1 cellular context compared by ENCODE assay signal in genomic region chr3:10224794-10225660, GRCh38.
TF ChIP-seq lines count a peak whose summit lies in the region.

No MANE protein-coding gene starts in this region.

TF ChIP-seq in GM23338, 12 proteins besides CTCF, POLR2A, EP300 and RAD21 (continued from another document):
- TF ChIP-seq, protein P1, sequence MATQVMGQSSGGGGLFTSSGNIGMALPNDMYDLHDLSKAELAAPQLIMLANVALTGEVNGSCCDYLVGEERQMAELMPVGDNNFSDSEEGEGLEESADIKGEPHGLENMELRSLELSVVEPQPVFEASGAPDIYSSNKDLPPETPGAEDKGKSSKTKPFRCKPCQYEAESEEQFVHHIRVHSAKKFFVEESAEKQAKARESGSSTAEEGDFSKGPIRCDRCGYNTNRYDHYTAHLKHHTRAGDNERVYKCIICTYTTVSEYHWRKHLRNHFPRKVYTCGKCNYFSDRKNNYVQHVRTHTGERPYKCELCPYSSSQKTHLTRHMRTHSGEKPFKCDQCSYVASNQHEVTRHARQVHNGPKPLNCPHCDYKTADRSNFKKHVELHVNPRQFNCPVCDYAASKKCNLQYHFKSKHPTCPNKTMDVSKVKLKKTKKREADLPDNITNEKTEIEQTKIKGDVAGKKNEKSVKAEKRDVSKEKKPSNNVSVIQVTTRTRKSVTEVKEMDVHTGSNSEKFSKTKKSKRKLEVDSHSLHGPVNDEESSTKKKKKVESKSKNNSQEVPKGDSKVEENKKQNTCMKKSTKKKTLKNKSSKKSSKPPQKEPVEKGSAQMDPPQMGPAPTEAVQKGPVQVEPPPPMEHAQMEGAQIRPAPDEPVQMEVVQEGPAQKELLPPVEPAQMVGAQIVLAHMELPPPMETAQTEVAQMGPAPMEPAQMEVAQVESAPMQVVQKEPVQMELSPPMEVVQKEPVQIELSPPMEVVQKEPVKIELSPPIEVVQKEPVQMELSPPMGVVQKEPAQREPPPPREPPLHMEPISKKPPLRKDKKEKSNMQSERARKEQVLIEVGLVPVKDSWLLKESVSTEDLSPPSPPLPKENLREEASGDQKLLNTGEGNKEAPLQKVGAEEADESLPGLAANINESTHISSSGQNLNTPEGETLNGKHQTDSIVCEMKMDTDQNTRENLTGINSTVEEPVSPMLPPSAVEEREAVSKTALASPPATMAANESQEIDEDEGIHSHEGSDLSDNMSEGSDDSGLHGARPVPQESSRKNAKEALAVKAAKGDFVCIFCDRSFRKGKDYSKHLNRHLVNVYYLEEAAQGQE (IDR thresholded peaks at IDR 0.05; ENCODE audit: unreplicated experiment) = no peak
- TF ChIP-seq ZNF331 (CRISPR knock-in tag; IDR thresholded peaks at IDR 0.05; ENCODE audit: low read depth) = no peak
